8 cellular contexts compared by ENCODE assay signal in genomic region chr7:30348083-30348560, GRCh38.
DNase-seq lines count a peak whose midpoint lies in the region; ATAC-seq and TF ChIP-seq lines count a peak whose summit lies in the region.

No MANE protein-coding gene starts in this region.

- peak overlapping the region in 1 of 2 donors; percentile 44 for H3K27ac ChIP-seq in lung (ENCODE audit: low read depth in 1 of 2, low read length in 1 of 2)

- TF ChIP-seq CTCF in AG10803 (conservative IDR thresholded peaks at IDR 0.05; ENCODE audit: low read length), result no peak
- no peak for TF ChIP-seq CTCF in lung (IDR thresholded peaks at IDR 0.05; ENCODE audit: control extremely low read depth, extremely low read depth)
- TF ChIP-seq CTCF in type B pancreatic cell (conservative IDR thresholded peaks at IDR 0.05), result no peak

- no peaks in the 10 kb centered on the region for H3K36me3 Mint-ChIP-seq in type B pancreatic cell

- H3K27me3 Mint-ChIP-seq in type B pancreatic cell, result no peaks in the 10 kb centered on the region

- no peaks in the 10 kb centered on the region for H3K27me3 ChIP-seq in lung (ENCODE audit: control insufficient read depth, insufficient read depth)

- H3K4me1 ChIP-seq in lung (ENCODE audit: control insufficient read depth in 2 of 2, insufficient read depth in 2 of 2, low read length in 2 of 2), result peaks cover 0 to 2% of the 10 kb centered on the region in 2 donors

- DNase-seq in AG10803 (ENCODE audit: low read depth) (peak; percentile 94), amniotic stem cell (lab: John Stamatoyannopoulos, UW) (peak; percentile 74), lung (ENCODE audit: low spot score) (no peak), type B pancreatic cell (ENCODE audit: extremely low spot score, unreplicated experiment) (no peak), HuH-7 (ENCODE audit: low spot score) (no peak)

- WGBS in lung, 2 donors, result 33 to 40% methylated on average over 2 of the region's 2 CpGs

- H3K27ac Mint-ChIP-seq in type B pancreatic cell, result peak overlapping the region; percentile 86

- ATAC-seq in GM19023 (IDR thresholded peaks at IDR 0.05; ENCODE audit: unreplicated experiment), result peak; percentile 86
- ATAC-seq in HG03135 (IDR thresholded peaks at IDR 0.05; ENCODE audit: unreplicated experiment), result peak; percentile 75
- peak; percentile 66 for ATAC-seq in lung (ENCODE audit: insufficient read depth, low FRiP score)

- peak; percentile 34; the same call in 1 of the 2 replicates for TF ChIP-seq POLR2A in Raji (IDR thresholded peaks at IDR 0.05; ENCODE audit: insufficient read depth, low read depth, low read length)

- H3K4me3 ChIP-seq in AG10803 (ENCODE audit: low read length), result no peak overlapping the region
- no peak overlapping the region for H3K4me3 ChIP-seq in lung

- no peaks in the 10 kb centered on the region for H3K9me3 ChIP-seq in lung (ENCODE audit: control insufficient read depth in 2 of 2, insufficient read depth in 1 of 2, low read length in 1 of 2)

- peaks cover 21% of the 10 kb centered on the region for H3K4me1 Mint-ChIP-seq in type B pancreatic cell (ENCODE audit: unreplicated experiment)

- H3K9me3 Mint-ChIP-seq in type B pancreatic cell, result no peaks in the 10 kb centered on the region

- peak overlapping the region; percentile 63 for H3K4me3 Mint-ChIP-seq in type B pancreatic cell

- H3K36me3 ChIP-seq in lung (ENCODE audit: control insufficient read depth in 2 of 2, insufficient read depth in 2 of 2, low read length in 2 of 2), result no peaks in the 10 kb centered on the region

Comparison
In these comparisons a context has a peak if more than half of its experiments do, and no peak if none do; other contexts are left out.
1. DNase-seq: peak in AG10803 (single experiment) and amniotic stem cell (single experiment); none in lung (single experiment), type B pancreatic cell (single experiment) and HuH-7 (single experiment).
2. Peak in every context shown above with its lines, with median percentiles within 50 percentile points of each other: ATAC-seq.